10 cellular contexts compared by ENCODE assay signal in the genomic region with DNA sequence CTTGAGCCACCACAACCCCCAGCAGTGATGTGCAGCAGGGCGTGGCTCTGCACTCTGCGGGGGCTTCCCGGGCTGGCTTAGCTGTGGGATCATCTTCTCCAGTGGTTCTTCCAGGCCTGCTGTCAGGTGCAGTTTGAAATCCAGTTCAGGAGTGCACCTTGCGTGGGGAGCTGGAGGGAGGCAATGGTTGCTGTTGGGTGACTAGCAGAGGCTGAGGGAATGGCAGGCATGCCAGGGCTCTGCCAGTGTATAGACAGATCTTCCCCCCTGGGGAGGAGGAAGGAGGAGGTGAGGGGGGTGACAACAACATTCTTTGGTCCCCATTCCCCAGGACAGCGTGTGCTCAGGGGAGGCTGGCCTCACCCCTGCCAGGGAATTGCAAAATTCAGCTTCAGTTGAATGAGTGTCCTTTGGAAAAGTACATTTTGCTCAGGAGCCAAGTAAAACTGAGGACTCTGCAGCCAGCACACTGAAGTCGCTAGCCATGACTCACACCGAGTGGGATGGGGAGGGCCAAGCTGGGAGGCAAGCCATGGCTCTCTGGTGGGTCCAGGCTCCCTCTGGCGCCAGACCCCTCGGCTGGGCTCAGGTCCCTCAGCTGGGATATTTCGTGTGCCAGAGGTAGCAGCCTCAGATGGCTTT. TPM values are rescaled to one million over a fixed set of nuclear protein-coding genes. Genes with fewer than 3 reads are reported as not detected.
A peak's percentile ranks its signal among the peaks of the same experiment; 100 is the strongest.
DNase-seq lines count a peak whose midpoint lies in the region; ATAC-seq, FAIRE-seq and TF ChIP-seq lines count a peak whose summit lies in the region.
"Had no signal": no experiment of that assay in that cellular context is flagged by ENCODE, and none has a peak within 500 bp of the region (broad histone marks: within the 10 kb centered on the region; RNA-seq: fewer than 3 reads in every experiment).

No MANE protein-coding gene starts in this region.

- H3K4me1 ChIP-seq in body of pancreas (peaks cover 87% of the 10 kb centered on the region), keratinocyte (ENCODE audit: control insufficient read depth, extremely low read depth, insufficient read depth, low read length) (peaks cover 53% of the 10 kb centered on the region)

- H3K27me3 Mint-ChIP-seq in stimulated activated naive CD8-positive, alpha-beta T cell treated with anti-CD3 and anti-CD28 coated beads, Interleukin-15, amount 100 ng/mL, for 72 hours = no peaks in the 10 kb centered on the region

- H3K9me3 ChIP-seq in body of pancreas (no peaks in the 10 kb centered on the region), keratinocyte (ENCODE audit: control insufficient read depth, low read depth, low read length) (no peaks in the 10 kb centered on the region)

- TF ChIP-seq CTCF in body of pancreas (IDR thresholded peaks at IDR 0.05) (peak in 3 of 7 experiments; percentile 31 to 40 (median 31)), keratinocyte (optimal IDR thresholded peaks at IDR 0.05 in 1 of 3, IDR thresholded peaks at IDR 0.05 in 1 of 3, conservative IDR thresholded peaks at IDR 0.05 in 1 of 3; ENCODE audit: extremely low read depth in 1 of 3, insufficient read depth in 2 of 3, low read length in 3 of 3) (peak in 1 of 3 experiments; percentile 23), GM10248 (IDR thresholded peaks at IDR 0.05; ENCODE audit: control extremely low read depth, extremely low read depth, low read depth, missing control alignments) (no peak)

- peak overlapping the region; percentile 60 for H3K4me2 ChIP-seq in keratinocyte (ENCODE audit: control insufficient read depth, extremely low read depth, insufficient read depth, low read depth, low read length)

- ATAC-seq in body of pancreas = peak; percentile 85
- ATAC-seq in stimulated activated naive CD8-positive, alpha-beta T cell treated with anti-CD3 and anti-CD28 coated beads, Interleukin-15, amount 100 ng/mL, for 72 hours = peak; percentile 15
- no peak for ATAC-seq in HG02610 (IDR thresholded peaks at IDR 0.05; ENCODE audit: unreplicated experiment)
- no peak for ATAC-seq in GM19324 (IDR thresholded peaks at IDR 0.05; ENCODE audit: low FRiP score, unreplicated experiment)

- H3K27me3 ChIP-seq in body of pancreas (no peaks in the 10 kb centered on the region), keratinocyte (ENCODE audit: control insufficient read depth, extremely low read depth, insufficient read depth, low read length) (no peaks in the 10 kb centered on the region)

- peak; percentile 86 for DNase-seq in HCEC 1CT
- peak; percentile 69 to 92 (median 80) for DNase-seq in body of pancreas
- peak; percentile 35 for DNase-seq in keratinocyte (ENCODE audit: low read depth, low spot score)
- no peak for DNase-seq in stimulated activated naive CD8-positive, alpha-beta T cell treated with anti-CD3 and anti-CD28 coated beads, Interleukin-15, amount 100 ng/mL, for 72 hours
- DNase-seq in RPMI8226 = no peak
- DNase-seq in GM10248 (ENCODE audit: extremely low spot score) = no peak

- no peaks in the 10 kb centered on the region for H3K9me1 ChIP-seq in keratinocyte (ENCODE audit: control insufficient read depth, extremely low read depth, insufficient read depth, low read length)

- POLR2A ChIA-PET in GM10248 (lab: Yijun Ruan, JAX) = no interaction called here

- no peak overlapping the region for H3K4me3 Mint-ChIP-seq in stimulated activated naive CD8-positive, alpha-beta T cell treated with anti-CD3 and anti-CD28 coated beads, Interleukin-15, amount 100 ng/mL, for 72 hours

- no peaks in the 10 kb centered on the region for H3K9me3 Mint-ChIP-seq in stimulated activated naive CD8-positive, alpha-beta T cell treated with anti-CD3 and anti-CD28 coated beads, Interleukin-15, amount 100 ng/mL, for 72 hours

- no peaks in the 10 kb centered on the region for H4K20me1 ChIP-seq in keratinocyte (ENCODE audit: control insufficient read depth, extremely low read depth, insufficient read depth, low read length)

- H3K4me1 Mint-ChIP-seq in stimulated activated naive CD8-positive, alpha-beta T cell treated with anti-CD3 and anti-CD28 coated beads, Interleukin-15, amount 100 ng/mL, for 72 hours = peaks cover 38% of the 10 kb centered on the region

- no peak for FAIRE-seq in keratinocyte (lab: Jason Lieb, UNC)
- FAIRE-seq: colon had no signal

- dilution Hi-C loops in keratinocyte (cut with MboI; ENCODE audit: extremely low pct_ligation_motif_present, low sequenced_read_pairs) = no loop called here

- H2AFZ ChIP-seq in keratinocyte (ENCODE audit: control insufficient read depth, low read length) = no peak overlapping the region

- WGBS in body of pancreas, 2 donors = 46 to 63% methylated on average over 8 to 10 of the region's 10 CpGs

- H3K9ac ChIP-seq in keratinocyte (ENCODE audit: control insufficient read depth, extremely low read depth, insufficient read depth, low read length) = peak overlapping the region; percentile 46

- peak in 2 of 3 donors; percentile 64 to 75 for TF ChIP-seq POLR2A in body of pancreas (IDR thresholded peaks at IDR 0.05)

- peak overlapping the region; percentile 80 to 89 (median 87) for H3K27ac ChIP-seq in body of pancreas
- H3K27ac ChIP-seq in keratinocyte (ENCODE audit: control insufficient read depth, insufficient read depth, low read length) = peak overlapping the region; percentile 93
- H3K27ac ChIP-seq: HL-60 had no signal

- CTCF ChIA-PET in GM10248 (lab: Yijun Ruan, JAX) = interaction anchor here (1.4 to 5.1 kb wide), 3 partner anchors 9 to 152 kb away, joined by 3 to 16 read pairs (median 3); no protein-coding TSS in a partner anchor

- H3K27ac Mint-ChIP-seq in stimulated activated naive CD8-positive, alpha-beta T cell treated with anti-CD3 and anti-CD28 coated beads, Interleukin-15, amount 100 ng/mL, for 72 hours = peak overlapping the region in 1 of 2 donors; percentile 72

- peaks cover 4% of the 10 kb centered on the region for H3K79me2 ChIP-seq in keratinocyte (ENCODE audit: control insufficient read depth, insufficient read depth, low read length)

- H3K4me3 ChIP-seq in body of pancreas (no peak overlapping the region), keratinocyte (ENCODE audit: control insufficient read depth in 2 of 3, extremely low read depth in 1 of 3, insufficient read depth in 2 of 3, low read depth in 1 of 3, low read length in 3 of 3) (no peak overlapping the region)

- intact Hi-C loops in body of pancreas (cut with DNase I) = no loop called here

- no peaks in the 10 kb centered on the region for H3K36me3 ChIP-seq in body of pancreas (replicated peaks in 1 of 2; ENCODE audit: insufficient read depth in 1 of 2, low read depth in 2 of 2)
- peaks cover 0 to 1% of the 10 kb centered on the region in 2 experiments for H3K36me3 ChIP-seq in keratinocyte (ENCODE audit: control insufficient read depth in 2 of 2, extremely low read depth in 1 of 2, insufficient read depth in 2 of 2, low read length in 2 of 2)

RNA-seq across cellular contexts. Expression of a gene that starts 35.0 kb away (rescaled TPM):
- total RNA-seq in body of pancreas = 10 to 100 TPM; 46.5 to 93.1 TPM
- 89.5 to 105 TPM (median 93.4 TPM) in 3 replicates for polyA plus RNA-seq in keratinocyte
- 25.2 TPM for polyA plus RNA-seq in keratinocyte (2011; ENCODE audit: low read depth)
- 92.4 and 115 TPM in 2 replicates for polyA plus RNA-seq in keratinocyte (2011; cell fraction: cytosol; rRNA removed)
- 48.2 and 60.3 TPM in 2 replicates for polyA plus RNA-seq in keratinocyte (2011; cell fraction: nucleus; rRNA removed)
- 51.3 and 98.7 TPM in 2 replicates for polyA plus RNA-seq in keratinocyte (2012; ENCODE audit: low replicate concordance)
- 162 to 220 TPM (median 183 TPM) in 3 replicates for polyA minus RNA-seq in keratinocyte
- 102 TPM for polyA minus RNA-seq in keratinocyte (2011; cell fraction: cytosol; rRNA and poly(A)+ RNA removed)
- polyA minus RNA-seq in keratinocyte (2011; cell fraction: nucleus; rRNA and poly(A)+ RNA removed) = 34.2 and 59.5 TPM in 2 replicates

Comparison
In these comparisons a context has a peak if more than half of its experiments do, and no peak if none do; other contexts are left out.
1. DNase-seq: peak in HCEC 1CT (single experiment), body of pancreas (4 of 4) and keratinocyte (single experiment); none in stimulated activated naive CD8-positive, alpha-beta T cell treated with anti-CD3 and anti-CD28 coated beads, Interleukin-15, amount 100 ng/mL, for 72 hours (0 of 2), RPMI8226 (single experiment) and GM10248 (single experiment).
2. ATAC-seq: peak in body of pancreas (single experiment) and stimulated activated naive CD8-positive, alpha-beta T cell treated with anti-CD3 and anti-CD28 coated beads, Interleukin-15, amount 100 ng/mL, for 72 hours (single experiment); none in HG02610 (single experiment) and GM19324 (single experiment).